In genomic region chr1:7693662-7694061, GRCh38 we compare ENCODE assay signal across 21 cellular contexts.
DNase-seq lines count a peak whose midpoint lies in the region; FAIRE-seq and TF ChIP-seq lines count a peak whose summit lies in the region.
"Had no signal": no experiment of that assay in that cellular context is flagged by ENCODE, and none has a peak within 500 bp of the region (broad histone marks: within the 10 kb centered on the region; RNA-seq: fewer than 3 reads in every experiment).

No MANE protein-coding gene starts in this region.

- H3K4me3 ChIP-seq in HEK293 (ENCODE audit: low read depth, low read length) (no peak overlapping the region), bronchial epithelial cell (ENCODE audit: low read depth, low read length) (no peak overlapping the region)
- H3K4me3 ChIP-seq: BLaER1, GM12878, GM23248 had no signal

- no peaks in the 10 kb centered on the region for H3K36me3 ChIP-seq in HEK293 (ENCODE audit: control insufficient read depth in 2 of 2, insufficient read depth in 1 of 2, low read length in 2 of 2)
- no peaks in the 10 kb centered on the region for H3K36me3 ChIP-seq in bronchial epithelial cell (ENCODE audit: control insufficient read depth, insufficient read depth, low read length)
- H3K36me3 ChIP-seq: BLaER1 had no signal

- H3K9me3 Mint-ChIP-seq in nephron progenitor cell, result peaks cover 34% of the 10 kb centered on the region

- DNase-seq in bronchial epithelial cell (ENCODE audit: low read depth) (no peak), posterior vena cava (ENCODE audit: low spot score) (peak; percentile 30), SIG-M5 (lab: John Stamatoyannopoulos, UW) (no peak), nephron progenitor cell (no peak), RKO (ENCODE audit: low spot score) (no peak)
- DNase-seq: Caco-2; CD4-positive, CD25-positive, alpha-beta regulatory T cell; CD8-positive, alpha-beta T cell; DMS153; DND-41; GM23248; H7; HCEC 1CT had no signal

- H3K4me3 Mint-ChIP-seq in nephron progenitor cell, result no peak overlapping the region
- H3K4me3 Mint-ChIP-seq: B cell; CD8-positive, alpha-beta T cell had no signal

- CTCF ChIA-PET in HEK293 (lab: Yijun Ruan, JAX), result interaction anchor here (1.6 kb wide), 1 partner anchor 10 kb away, joined by 4 read pairs; no protein-coding TSS in a partner anchor

- POLR2A ChIA-PET in HEK293 (lab: Yijun Ruan, JAX), result interaction anchor here (0.6 kb wide), 1 partner anchor 11 kb away, joined by 3 read pairs; no protein-coding TSS in a partner anchor

- H3K4me1 Mint-ChIP-seq in nephron progenitor cell, result no peaks in the 10 kb centered on the region
- H3K4me1 Mint-ChIP-seq: B cell had no signal

- no peak overlapping the region for H3K27ac ChIP-seq in HEK293 (ENCODE audit: extremely low read depth, low read depth, low read length)
- H3K27ac ChIP-seq: BLaER1, C4-2B, GM23248 had no signal

- no peak overlapping the region for H3K27ac Mint-ChIP-seq in nephron progenitor cell
- H3K27ac Mint-ChIP-seq: B cell; CD4-positive, CD25-positive, alpha-beta regulatory T cell; CD8-positive, alpha-beta T cell had no signal

- intact Hi-C loops in posterior vena cava (cut with DNase I), result loop anchor here in 1 of 2 donors (5.0 kb wide), 1 partner anchor 1714 kb away; no protein-coding TSS in a partner anchor

- FAIRE-seq in bronchial epithelial cell (lab: Jason Lieb, UNC), result peak; percentile 36
- FAIRE-seq: G401.6, GM12878, GM19239, H1 had no signal

- TF ChIP-seq CTCF in HEK293 (tag by site-specific recombination; IDR thresholded peaks at IDR 0.05) (no peak), bronchial epithelial cell (IDR thresholded peaks at IDR 0.05; ENCODE audit: insufficient read depth, low read length, severe bottlenecking) (no peak), nephron progenitor cell (IDR thresholded peaks at IDR 0.05) (no peak)

- no peaks in the 10 kb centered on the region for H3K9me3 ChIP-seq in HEK293 (ENCODE audit: control insufficient read depth, insufficient read depth, low read depth, low read length)

- H3K27me3 Mint-ChIP-seq in nephron progenitor cell (ENCODE audit: low read depth, poor library complexity), result peaks cover 37% of the 10 kb centered on the region

- peaks cover 2% of the 10 kb centered on the region for H3K27me3 ChIP-seq in bronchial epithelial cell (ENCODE audit: control insufficient read depth, insufficient read depth, low read length)
- H3K27me3 ChIP-seq: BLaER1 had no signal

- no peaks in the 10 kb centered on the region for H3K4me1 ChIP-seq in HEK293 (ENCODE audit: control insufficient read depth, insufficient read depth, low read length)
- H3K4me1 ChIP-seq: Caco-2 had no signal

- H3K36me3 Mint-ChIP-seq in nephron progenitor cell (ENCODE audit: low read depth), result peaks cover 10% of the 10 kb centered on the region
- H3K36me3 Mint-ChIP-seq: CD8-positive, alpha-beta T cell had no signal

TF ChIP-seq in HEK293, 187 proteins besides CTCF, POLR2A, EP300 and RAD21:
- no peak for TF ChIP-seq ZNF521 (tag by site-specific recombination; IDR thresholded peaks at IDR 0.05)
- TF ChIP-seq SETDB1 (IDR thresholded peaks at IDR 0.05; ENCODE audit: insufficient read length, low read length), result peak; percentile 36
